8 cellular contexts compared by ENCODE assay signal in the genomic region with DNA sequence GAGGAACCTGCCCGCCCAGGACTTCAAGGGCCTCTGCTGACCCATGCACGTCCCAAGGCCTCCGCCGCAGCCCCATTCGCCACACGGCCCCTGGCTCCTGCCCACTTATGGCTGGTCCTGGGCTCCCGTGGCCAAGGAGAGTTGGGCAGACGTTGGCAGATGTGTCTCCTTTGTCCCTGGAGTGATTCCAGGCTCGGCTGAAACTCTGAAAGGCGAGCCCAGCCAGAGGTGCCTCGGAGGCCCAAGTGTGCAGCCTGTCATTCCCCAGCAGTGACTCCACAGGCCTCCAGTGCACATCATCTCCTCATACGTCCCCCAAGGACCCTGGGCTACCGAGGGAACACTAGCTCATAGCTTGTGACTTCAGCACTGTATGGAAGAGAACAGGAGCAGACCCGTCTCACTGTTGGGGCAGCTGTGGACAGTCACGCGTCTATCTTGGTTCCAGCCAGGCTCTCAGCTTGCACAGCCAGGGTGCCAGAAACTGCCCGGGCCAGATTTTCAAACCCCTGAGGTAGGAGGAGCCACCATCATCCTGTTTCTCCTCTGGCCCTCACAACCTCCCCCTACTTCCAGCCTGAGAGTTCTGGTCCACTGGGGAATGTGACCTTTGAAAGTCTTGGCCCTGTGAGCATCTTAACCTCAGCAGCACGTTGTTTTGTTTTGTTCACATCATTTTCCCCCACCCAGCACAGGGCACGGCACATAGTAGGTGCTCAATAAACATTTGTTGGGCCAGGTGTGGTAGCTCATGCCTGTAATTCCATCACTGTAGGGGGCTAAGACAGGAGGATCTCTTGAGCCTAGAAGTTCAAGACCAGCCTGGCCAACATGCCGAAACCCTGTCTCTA. TPM values are rescaled to one million over a fixed set of nuclear protein-coding genes. Genes with fewer than 3 reads are reported as not detected.
DNase-seq lines count a peak whose midpoint lies in the region; TF ChIP-seq lines count a peak whose summit lies in the region.

No MANE protein-coding gene starts in this region.

- H3K9me3 ChIP-seq in GM23248 (ENCODE audit: low read depth), result no peaks in the 10 kb centered on the region
- no peaks in the 10 kb centered on the region for H3K9me3 ChIP-seq in WERI-Rb-1 (ENCODE audit: severe bottlenecking)
- H3K9me3 ChIP-seq in right atrium auricular region, result no peaks in the 10 kb centered on the region
- no peaks in the 10 kb centered on the region for H3K9me3 ChIP-seq in CD8-positive, alpha-beta memory T cell (ENCODE audit: low read length)

- peaks cover 11% of the 10 kb centered on the region for H3K4me1 ChIP-seq in GM23248 (ENCODE audit: insufficient read depth)
- H3K4me1 ChIP-seq in right atrium auricular region, result peaks cover 0 to 57% of the 10 kb centered on the region in 2 donors
- no peaks in the 10 kb centered on the region for H3K4me1 ChIP-seq in CD8-positive, alpha-beta memory T cell (ENCODE audit: insufficient read depth, low read length)

- H2AFZ ChIP-seq in GM23248, result peak overlapping the region; percentile 86

- POLR2A ChIA-PET in CD8-positive, alpha-beta memory T cell (lab: Charles Lee), result no interaction called here

- H3K9ac ChIP-seq in GM23248, result peak overlapping the region; percentile 68

- H3K4me3 ChIP-seq in GM23248 (peak overlapping the region; percentile 45), WERI-Rb-1 (ENCODE audit: low read depth, low read length) (no peak overlapping the region), right atrium auricular region (peak overlapping the region; percentile 13 to 33), skin epidermis (peak overlapping the region in 2 of 7 experiments; percentile 1 to 17)
- no peak overlapping the region for H3K4me3 ChIP-seq in CD8-positive, alpha-beta memory T cell (ENCODE audit: low read length)

- peak overlapping the region in 1 of 8 donors; percentile 36 for H3K27ac Mint-ChIP-seq in CD8-positive, alpha-beta memory T cell

- no peaks in the 10 kb centered on the region for H3K27me3 ChIP-seq in GM23248 (replicated peaks; ENCODE audit: insufficient read depth)
- H3K27me3 ChIP-seq in WERI-Rb-1 (ENCODE audit: insufficient read depth, low read depth, severe bottlenecking), result no peaks in the 10 kb centered on the region
- H3K27me3 ChIP-seq in right atrium auricular region, result no peaks in the 10 kb centered on the region
- no peaks in the 10 kb centered on the region for H3K27me3 ChIP-seq in CD8-positive, alpha-beta memory T cell (ENCODE audit: insufficient read depth, low read length, poor library complexity, severe bottlenecking)

- H3K36me3 ChIP-seq in GM23248 (ENCODE audit: low read depth) (no peaks in the 10 kb centered on the region), WERI-Rb-1 (no peaks in the 10 kb centered on the region), right atrium auricular region (no peaks in the 10 kb centered on the region)
- no peaks in the 10 kb centered on the region for H3K36me3 ChIP-seq in CD8-positive, alpha-beta memory T cell (ENCODE audit: insufficient read depth, low read length)

- no peak for TF ChIP-seq CTCF in WERI-Rb-1 (IDR thresholded peaks at IDR 0.05; ENCODE audit: low read depth, low read length)
- no peak for TF ChIP-seq CTCF in right atrium auricular region (IDR thresholded peaks at IDR 0.05)

- H4K20me1 ChIP-seq in GM23248 (ENCODE audit: insufficient read depth), result no peaks in the 10 kb centered on the region

- H3K27ac ChIP-seq in GM23248 (peak overlapping the region; percentile 73), WERI-Rb-1 (peak overlapping the region; percentile 55), right atrium auricular region (peak overlapping the region; percentile 94 to 96), skin epidermis (peak overlapping the region; percentile 39 to 93 (median 86))
- no peak overlapping the region for H3K27ac ChIP-seq in CD8-positive, alpha-beta memory T cell (ENCODE audit: low read depth, low read length)

- peaks cover 0 to 2% of the 10 kb centered on the region in 2 donors for H3K27me3 Mint-ChIP-seq in CD8-positive, alpha-beta memory T cell

- in situ Hi-C loops in GM23248 (cut with MboI), result no loop called here

- peaks cover 0 to 18% (median 2%) of the 10 kb centered on the region in 3 donors for H3K4me1 Mint-ChIP-seq in CD8-positive, alpha-beta memory T cell

- H3F3A ChIP-seq in GM23248 (ENCODE audit: insufficient read depth), result no peaks in the 10 kb centered on the region

- H3K4me3 Mint-ChIP-seq in CD8-positive, alpha-beta memory T cell, result peak overlapping the region in 1 of 7 donors; percentile 23

- H3K36me3 Mint-ChIP-seq in CD8-positive, alpha-beta memory T cell, result no peaks in the 10 kb centered on the region

- peak overlapping the region; percentile 66 for H3K4me2 ChIP-seq in GM23248 (ENCODE audit: unreplicated experiment)

- H3K9me3 Mint-ChIP-seq in CD8-positive, alpha-beta memory T cell, result no peaks in the 10 kb centered on the region

- H3K79me2 ChIP-seq in GM23248 (ENCODE audit: insufficient read depth), result no peaks in the 10 kb centered on the region

- peak; percentile 84 for DNase-seq in GM23248
- DNase-seq in WERI-Rb-1, result no peak
- DNase-seq in right atrium auricular region (ENCODE audit: low spot score), result peak; percentile 83
- DNase-seq in 8988T, result no peak
- DNase-seq in activated CD8-positive, alpha-beta memory T cell treated with anti-CD3 and anti-CD28 coated beads, Interleukin-2, amount 50 U/mL, for 4 hours, result no peak
- DNase-seq in CD8-positive, alpha-beta memory T cell, result no peak
- no peak for DNase-seq in effector CD4-positive, alpha-beta T cell

- no peaks in the 10 kb centered on the region for H3K9me2 ChIP-seq in GM23248 (ENCODE audit: insufficient read depth)

- WGBS in GM23248 (ENCODE audit: low coverage in 1 of 2, low lambda C conversion rate in 2 of 2, missing lambda C conversion rate in 2 of 2), 2 experiments, result 16 to 22% methylated on average over 18 to 20 of the region's 20 CpGs

- CTCF ChIA-PET in CD8-positive, alpha-beta memory T cell (lab: Charles Lee), result interaction anchor here (1.3 kb wide), 1 partner anchor 26 kb away, joined by 3 read pairs; no protein-coding TSS in a partner anchor

RNA-seq across cellular contexts. Expression of gene PSMA6, which starts 50.2 kb away (rescaled TPM):
- 171 and 198 TPM in 2 replicates for total RNA-seq in GM23248 (2014; rRNA removed; shearing (Covaris generic))
- 225 and 227 TPM in 2 replicates for polyA plus RNA-seq in GM23248 (2016; fragmentation: Nextera tagmentation; extraction: Ambion mirVana)
- total RNA-seq in right atrium auricular region, result 100 to 1,000 TPM; 143 to 191 TPM
- 100 to 1,000 TPM; 399 to 400 TPM for total RNA-seq in CD8-positive, alpha-beta memory T cell
- polyA plus RNA-seq in CD8-positive, alpha-beta memory T cell, result 305 TPM

Comparison
In these comparisons a context has a peak if more than half of its experiments do, and no peak if none do; other contexts are left out.
1. DNase-seq: peak in GM23248 (single experiment) and right atrium auricular region (single experiment); none in WERI-Rb-1 (single experiment), 8988T (single experiment), activated CD8-positive, alpha-beta memory T cell treated with anti-CD3 and anti-CD28 coated beads, Interleukin-2, amount 50 U/mL, for 4 hours (single experiment), CD8-positive, alpha-beta memory T cell (0 of 5) and effector CD4-positive, alpha-beta T cell (single experiment).
2. H3K4me3 ChIP-seq: peak in GM23248 (single experiment) and right atrium auricular region (2 of 2); none in WERI-Rb-1 (single experiment) and CD8-positive, alpha-beta memory T cell (single experiment).